In the genomic region with DNA sequence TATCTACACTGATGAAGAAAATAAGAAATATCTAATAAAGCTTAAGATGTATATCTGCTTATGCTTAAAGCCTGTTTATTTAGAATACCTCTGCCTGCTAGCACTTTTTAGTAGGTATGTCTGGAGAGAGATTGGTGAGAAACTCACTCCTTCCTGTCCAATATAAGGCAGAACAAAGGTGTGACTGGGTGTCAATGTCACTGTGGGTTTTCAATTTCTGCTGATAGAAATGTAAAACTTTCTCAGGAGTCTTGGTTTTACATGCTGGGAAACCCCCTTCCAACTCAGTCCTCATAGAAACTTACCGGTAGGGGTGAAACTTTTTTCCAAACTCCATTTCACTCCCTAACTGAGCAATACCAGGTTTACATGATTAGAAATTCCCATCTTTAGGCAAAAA, we compare ENCODE assay signal across 26 cellular contexts. TPM values are rescaled to one million over a fixed set of nuclear protein-coding genes. Genes with fewer than 3 reads are reported as not detected.
DNase-seq lines count a peak whose midpoint lies in the region; ATAC-seq and TF ChIP-seq lines count a peak whose summit lies in the region.
"Had no signal": no experiment of that assay in that cellular context is flagged by ENCODE, and none has a peak within 500 bp of the region (broad histone marks: within the 10 kb centered on the region; RNA-seq: fewer than 3 reads in every experiment).

No MANE protein-coding gene starts in this region.

- DNase-seq in activated CD4-positive, alpha-beta memory T cell treated with anti-CD3 and anti-CD28 coated beads for 36 hours, result peak; percentile 21
- no peak for DNase-seq in activated CD4-positive, alpha-beta memory T cell treated with anti-CD3 and anti-CD28 coated beads, Interleukin-2, amount 10 ng/mL, durations not matched to agents 7 days and 5 days
- DNase-seq in GM13977 (ENCODE audit: low spot score), result peak; percentile 37
- DNase-seq in activated naive CD8-positive, alpha-beta T cell treated with anti-CD3 and anti-CD28 coated beads for 36 hours, result peak; percentile 8
- no peak for DNase-seq in right lobe of liver
- no peak for DNase-seq in RWPE1 (ENCODE audit: low spot score)
- DNase-seq in NCI-H526 treated with DMSO at 0.1 percent for 48 hours (lab: John Stamatoyannopoulos, UW), result no peak
- DNase-seq: activated CD8-positive, alpha-beta memory T cell treated with anti-CD3 and anti-CD28 coated beads, Interleukin-2, amount 50 U/mL, for 48 hours; cerebellar nuclear complex; effector CD4-positive, alpha-beta T cell; immature natural killer cell; midbrain; NCI-H1092; NCI-H187 treated with DMSO at 0.1 percent for 48 hours; NCI-H2227 treated with DMSO at 0.1 percent for 48 hours; NCI-H82; pancreas had no signal

- 67% methylated on average over 1 of the region's 1 CpG for WGBS in right lobe of liver (ENCODE audit: insufficient coverage, low coverage, low lambda C conversion rate, missing lambda C conversion rate)

- H3K9me3 ChIP-seq in right lobe of liver, result no peaks in the 10 kb centered on the region
- H3K9me3 ChIP-seq: A549, pancreas, right atrium auricular region had no signal

- H3K4me1 Mint-ChIP-seq in activated CD4-positive, alpha-beta memory T cell treated with anti-CD3 and anti-CD28 coated beads for 36 hours (ENCODE audit: low read depth), result peaks cover 25% of the 10 kb centered on the region
- peaks cover 19% of the 10 kb centered on the region for H3K4me1 Mint-ChIP-seq in activated CD4-positive, alpha-beta memory T cell treated with anti-CD3 and anti-CD28 coated beads, Interleukin-2, amount 10 ng/mL, durations not matched to agents 7 days and 5 days
- peaks cover 18% of the 10 kb centered on the region for H3K4me1 Mint-ChIP-seq in activated naive CD8-positive, alpha-beta T cell treated with anti-CD3 and anti-CD28 coated beads for 36 hours

- no peak overlapping the region for H3K27ac ChIP-seq in right lobe of liver
- no peak overlapping the region for H3K27ac ChIP-seq in RWPE1
- H3K27ac ChIP-seq: A549, hepatocyte, pancreas, right atrium auricular region had no signal

- no peak for TF ChIP-seq CTCF in GM13977 (IDR thresholded peaks at IDR 0.05; ENCODE audit: extremely low read depth, insufficient read depth, missing control alignments)
- no peak for TF ChIP-seq CTCF in right lobe of liver (IDR thresholded peaks at IDR 0.05)
- no peak for TF ChIP-seq CTCF in RWPE1 (conservative IDR thresholded peaks at IDR 0.05; ENCODE audit: low read depth)

- no peak overlapping the region for H3K4me3 ChIP-seq in right lobe of liver
- H3K4me3 ChIP-seq: A549, hepatocyte, pancreas, right atrium auricular region had no signal

- CTCF ChIA-PET in activated CD4-positive, alpha-beta memory T cell treated with anti-CD3 and anti-CD28 coated beads for 36 hours (lab: Charles Lee), result no interaction called here
- CTCF ChIA-PET in activated CD4-positive, alpha-beta memory T cell treated with anti-CD3 and anti-CD28 coated beads, Interleukin-2, amount 10 ng/mL, durations not matched to agents 7 days and 5 days (lab: Charles Lee), result interaction anchor here (1.8 kb wide), 1 partner anchor 42 kb away, joined by 4 read pairs; no protein-coding TSS in a partner anchor
- CTCF ChIA-PET in RWPE1 (lab: Yijun Ruan, JAX), result no interaction called here

- TF ChIP-seq POLR2A in right lobe of liver (IDR thresholded peaks at IDR 0.05), result no peak

- in situ Hi-C loops in GM13977 (cut with MboI; ENCODE audit: low pct_unique_long_range_greater_than_20kb, low sequenced_read_pairs, unreplicated experiment), result no loop called here

- H3K36me3 Mint-ChIP-seq in activated CD4-positive, alpha-beta memory T cell treated with anti-CD3 and anti-CD28 coated beads for 36 hours, result no peaks in the 10 kb centered on the region
- peaks cover 2% of the 10 kb centered on the region for H3K36me3 Mint-ChIP-seq in activated CD4-positive, alpha-beta memory T cell treated with anti-CD3 and anti-CD28 coated beads, Interleukin-2, amount 10 ng/mL, durations not matched to agents 7 days and 5 days (ENCODE audit: low read depth)
- peaks cover 1% of the 10 kb centered on the region for H3K36me3 Mint-ChIP-seq in activated naive CD8-positive, alpha-beta T cell treated with anti-CD3 and anti-CD28 coated beads for 36 hours
- H3K36me3 Mint-ChIP-seq: activated naive CD4-positive, alpha-beta T cell treated with anti-CD3 and anti-CD28 coated beads, Interleukin-2, amount 50 U/mL, for 24 hours; immature natural killer cell had no signal

- H3K4me3 Mint-ChIP-seq in activated CD4-positive, alpha-beta memory T cell treated with anti-CD3 and anti-CD28 coated beads for 36 hours, result no peak overlapping the region
- H3K4me3 Mint-ChIP-seq in activated CD4-positive, alpha-beta memory T cell treated with anti-CD3 and anti-CD28 coated beads, Interleukin-2, amount 10 ng/mL, durations not matched to agents 7 days and 5 days, result no peak overlapping the region
- no peak overlapping the region for H3K4me3 Mint-ChIP-seq in activated naive CD8-positive, alpha-beta T cell treated with anti-CD3 and anti-CD28 coated beads for 36 hours
- H3K4me3 Mint-ChIP-seq: activated naive CD4-positive, alpha-beta T cell treated with anti-CD3 and anti-CD28 coated beads, Interleukin-2, amount 50 U/mL, for 24 hours; immature natural killer cell; nephron had no signal

- intact Hi-C loops in activated CD4-positive, alpha-beta memory T cell treated with anti-CD3 and anti-CD28 coated beads for 36 hours (cut with micrococcal nuclease), result loop anchor here (1.0 kb wide), 1 partner anchor 18 kb away; the partner anchor contains the start of gene MPHOSPH6
- intact Hi-C loops in right lobe of liver (cut with DNase I), result no loop called here

- ATAC-seq in HG03442 (IDR thresholded peaks at IDR 0.05; ENCODE audit: unreplicated experiment) (peak; percentile 57), right lobe of liver (no peak)
- ATAC-seq: A549, HCT116, left lobe of liver, pancreas, Right ventricle myocardium inferior had no signal

- POLR2A ChIA-PET in activated CD4-positive, alpha-beta memory T cell treated with anti-CD3 and anti-CD28 coated beads for 36 hours (lab: Charles Lee), result no interaction called here
- POLR2A ChIA-PET in activated CD4-positive, alpha-beta memory T cell treated with anti-CD3 and anti-CD28 coated beads, Interleukin-2, amount 10 ng/mL, durations not matched to agents 7 days and 5 days (lab: Charles Lee), result interaction anchor here (3.0 kb wide), 1 partner anchor 18 kb away, joined by 8 read pairs; the partner anchor contains the start of gene MPHOSPH6
- POLR2A ChIA-PET in RWPE1 (lab: Yijun Ruan, JAX; ENCODE audit: low non-redundant PET), result no interaction called here

- peaks cover 22% of the 10 kb centered on the region for H3K27me3 Mint-ChIP-seq in activated CD4-positive, alpha-beta memory T cell treated with anti-CD3 and anti-CD28 coated beads for 36 hours
- peaks cover 26% of the 10 kb centered on the region for H3K27me3 Mint-ChIP-seq in activated CD4-positive, alpha-beta memory T cell treated with anti-CD3 and anti-CD28 coated beads, Interleukin-2, amount 10 ng/mL, durations not matched to agents 7 days and 5 days
- peaks cover 28% of the 10 kb centered on the region for H3K27me3 Mint-ChIP-seq in activated naive CD8-positive, alpha-beta T cell treated with anti-CD3 and anti-CD28 coated beads for 36 hours

- no peak overlapping the region for H3K27ac Mint-ChIP-seq in activated CD4-positive, alpha-beta memory T cell treated with anti-CD3 and anti-CD28 coated beads for 36 hours
- H3K27ac Mint-ChIP-seq in activated CD4-positive, alpha-beta memory T cell treated with anti-CD3 and anti-CD28 coated beads, Interleukin-2, amount 10 ng/mL, durations not matched to agents 7 days and 5 days, result no peak overlapping the region
- H3K27ac Mint-ChIP-seq in activated naive CD8-positive, alpha-beta T cell treated with anti-CD3 and anti-CD28 coated beads for 36 hours, result no peak overlapping the region
- H3K27ac Mint-ChIP-seq: activated naive CD4-positive, alpha-beta T cell treated with anti-CD3 and anti-CD28 coated beads, Interleukin-2, amount 50 U/mL, for 24 hours; immature natural killer cell; nephron had no signal

- H3K27me3 ChIP-seq in right lobe of liver, result no peaks in the 10 kb centered on the region
- H3K27me3 ChIP-seq: right atrium auricular region had no signal

- H3K4me1 ChIP-seq in right lobe of liver, result no peaks in the 10 kb centered on the region
- H3K4me1 ChIP-seq: A549, pancreas, right atrium auricular region had no signal

- H3K36me3 ChIP-seq in right lobe of liver, result no peaks in the 10 kb centered on the region
- H3K36me3 ChIP-seq: pancreas, right atrium auricular region had no signal

- no peaks in the 10 kb centered on the region for H3K9me3 Mint-ChIP-seq in activated CD4-positive, alpha-beta memory T cell treated with anti-CD3 and anti-CD28 coated beads for 36 hours
- H3K9me3 Mint-ChIP-seq in activated CD4-positive, alpha-beta memory T cell treated with anti-CD3 and anti-CD28 coated beads, Interleukin-2, amount 10 ng/mL, durations not matched to agents 7 days and 5 days, result no peaks in the 10 kb centered on the region
- H3K9me3 Mint-ChIP-seq in activated naive CD8-positive, alpha-beta T cell treated with anti-CD3 and anti-CD28 coated beads for 36 hours, result no peaks in the 10 kb centered on the region
- H3K9me3 Mint-ChIP-seq: activated naive CD4-positive, alpha-beta T cell treated with anti-CD3 and anti-CD28 coated beads, Interleukin-2, amount 50 U/mL, for 24 hours; immature natural killer cell; nephron had no signal

RNA-seq across cellular contexts. Expression of gene MPHOSPH6, which starts 17.8 kb away (rescaled TPM):
- total RNA-seq in activated CD4-positive, alpha-beta memory T cell treated with anti-CD3 and anti-CD28 coated beads for 36 hours, result 10 to 100 TPM; 36.0 to 37.0 TPM
- 10 to 100 TPM; 27.1 to 28.7 TPM for total RNA-seq in activated CD4-positive, alpha-beta memory T cell treated with anti-CD3 and anti-CD28 coated beads, Interleukin-2, amount 10 ng/mL, durations not matched to agents 7 days and 5 days
- 10 to 100 TPM; 39.8 to 41.0 TPM for total RNA-seq in activated naive CD8-positive, alpha-beta T cell treated with anti-CD3 and anti-CD28 coated beads for 36 hours
- 10 to 100 TPM in 3 of 6 experiments, 1 to 10 TPM in 3; 5.0 to 22.1 (median 9.4) TPM for total RNA-seq in right lobe of liver

Comparison
In these comparisons a context has a peak if more than half of its experiments do, and no peak if none do; other contexts are left out.
1. DNase-seq: peak in activated CD4-positive, alpha-beta memory T cell treated with anti-CD3 and anti-CD28 coated beads for 36 hours (single experiment), GM13977 (single experiment) and activated naive CD8-positive, alpha-beta T cell treated with anti-CD3 and anti-CD28 coated beads for 36 hours (single experiment); none in activated CD4-positive, alpha-beta memory T cell treated with anti-CD3 and anti-CD28 coated beads, Interleukin-2, amount 10 ng/mL, durations not matched to agents 7 days and 5 days (single experiment), right lobe of liver (0 of 3), RWPE1 (single experiment) and NCI-H526 treated with DMSO at 0.1 percent for 48 hours (single experiment).